Comparison of ENCODE assay signal across 15 cellular contexts in the genomic region with DNA sequence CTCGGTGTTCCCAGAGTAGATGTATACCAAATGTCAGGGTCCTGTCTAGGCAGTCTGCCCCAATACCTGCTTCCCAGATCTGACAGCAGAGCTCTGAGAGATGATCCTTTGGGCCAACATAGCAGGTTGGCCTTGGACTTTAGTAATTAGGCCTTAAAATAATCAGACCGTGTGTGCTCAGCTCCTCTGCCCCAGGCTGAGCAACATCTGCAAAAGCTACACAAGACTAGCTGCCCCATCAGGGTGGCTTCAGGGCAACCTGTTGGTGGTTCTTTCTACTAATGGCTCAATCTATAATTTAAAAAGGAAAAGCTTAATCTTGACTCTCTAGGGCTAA.
"Had no signal": no experiment of that assay in that cellular context is flagged by ENCODE, and none has a peak within 500 bp of the region (broad histone marks: within the 10 kb centered on the region; RNA-seq: fewer than 3 reads in every experiment).

No MANE protein-coding gene starts in this region.

- ATAC-seq: activated CD4-positive, CD25-positive, alpha-beta regulatory T cell treated with anti-CD3 and anti-CD28 coated beads, Interleukin-2, amount 50 U/mL, for 24 hours; mucosa of descending colon; naive thymus-derived CD8-positive, alpha-beta T cell; sciatic nerve; stimulated activated naive CD8-positive, alpha-beta T cell treated with anti-CD3 and anti-CD28 coated beads, Interleukin-15, amount 100 ng/mL, for 72 hours had no signal

- DNase-seq: activated CD4-positive, alpha-beta T cell treated with anti-CD3 and anti-CD28 coated beads, Interleukin-2, amount 50 U/mL, for 1 hour; activated naive CD4-positive, alpha-beta T cell treated with Interleukin-2 at 50 U/mL for 16 hours; activated T-cell treated with anti-CD3 and anti-CD28 coated beads for 4 hours; left lung; mucosa of descending colon; naive thymus-derived CD8-positive, alpha-beta T cell; stimulated activated CD4-positive, alpha-beta T cell treated with anti-CD3 and anti-CD28 coated beads, Interleukin-1b, Interleukin-23, amount 100 ng/mL, for 48 hours; stimulated activated naive CD8-positive, alpha-beta T cell treated with anti-CD3 and anti-CD28 coated beads, Interleukin-15, amount 100 ng/mL, for 72 hours had no signal

- H3K4me3 Mint-ChIP-seq: naive thymus-derived CD8-positive, alpha-beta T cell; stimulated activated naive CD8-positive, alpha-beta T cell treated with anti-CD3 and anti-CD28 coated beads, Interleukin-15, amount 100 ng/mL, for 72 hours; T-helper 2 cell treated with Interferon-gamma antibody and Interleukin-4, amounts not matched to agents 5 μg/mL and 100 μg/mL, for 36 hours had no signal

- H3K9me3 Mint-ChIP-seq: naive thymus-derived CD8-positive, alpha-beta T cell; stimulated activated naive CD8-positive, alpha-beta T cell treated with anti-CD3 and anti-CD28 coated beads, Interleukin-15, amount 100 ng/mL, for 72 hours; T-helper 2 cell treated with Interferon-gamma antibody and Interleukin-4, amounts not matched to agents 5 μg/mL and 100 μg/mL, for 36 hours had no signal

- FAIRE-seq: endometrium had no signal

- H3K27me3 ChIP-seq: ascending aorta, left lung had no signal

- H3K27ac ChIP-seq: ascending aorta, left lung, prostate gland, thoracic aorta had no signal

- H3K27me3 Mint-ChIP-seq: naive thymus-derived CD8-positive, alpha-beta T cell; stimulated activated naive CD8-positive, alpha-beta T cell treated with anti-CD3 and anti-CD28 coated beads, Interleukin-15, amount 100 ng/mL, for 72 hours had no signal

- H3K9me3 ChIP-seq: ascending aorta, left lung, mucosa of descending colon, prostate gland, thoracic aorta had no signal

- H3K27ac Mint-ChIP-seq: stimulated activated naive CD8-positive, alpha-beta T cell treated with anti-CD3 and anti-CD28 coated beads, Interleukin-15, amount 100 ng/mL, for 72 hours; T-helper 2 cell treated with Interferon-gamma antibody and Interleukin-4, amounts not matched to agents 5 μg/mL and 100 μg/mL, for 36 hours had no signal

- H3K4me3 ChIP-seq: ascending aorta, left lung, mucosa of descending colon, prostate gland, thoracic aorta had no signal

- H3K36me3 ChIP-seq: ascending aorta, left lung, prostate gland, thoracic aorta had no signal

- H3K4me1 ChIP-seq: left lung, prostate gland had no signal
